9 cellular contexts compared by ENCODE assay signal in genomic region chr11:32887732-32888710, GRCh38. TPM values are rescaled to one million over a fixed set of nuclear protein-coding genes. Genes with fewer than 3 reads are reported as not detected.
A peak's percentile ranks its signal among the peaks of the same experiment; 100 is the strongest.
DNase-seq lines count a peak whose midpoint lies in the region; ATAC-seq, FAIRE-seq and TF ChIP-seq lines count a peak whose summit lies in the region.
"Not testable (repeated sequence)": the region's sequence is repeated elsewhere in the genome, so short reads cannot be mapped to it uniquely, and the experiment has no call there.
"Had no signal": no experiment of that assay in that cellular context is flagged by ENCODE, and none has a peak within 500 bp of the region (broad histone marks: within the 10 kb centered on the region; RNA-seq: fewer than 3 reads in every experiment).

No MANE protein-coding gene starts in this region.

- WGBS in K562 (ENCODE audit: insufficient coverage, low coverage, missing lambda C conversion rate): 74% methylated on average over 30 of the region's 37 CpGs

- not testable (repeated sequence) for FAIRE-seq in K562 (lab: Jason Lieb, UNC); kidney (lab: Jason Lieb, UNC)

- not testable (repeated sequence) for TF ChIP-seq CTCF in HEK293 (tag by site-specific recombination; IDR thresholded peaks at IDR 0.05); PC-9 (conservative IDR thresholded peaks at IDR 0.05); K562 (IDR thresholded peaks at IDR 0.05 in 2 of 3, conservative IDR thresholded peaks at IDR 0.05 in 1 of 3; ENCODE audit: insufficient read depth in 2 of 3, low read depth in 1 of 3, low read length in 3 of 3); kidney (IDR thresholded peaks at IDR 0.05; ENCODE audit: borderline replicate concordance, extremely low read depth, insufficient read depth); nephron progenitor cell (IDR thresholded peaks at IDR 0.05); neural progenitor cell (IDR thresholded peaks at IDR 0.05)

- H3K9me3 Mint-ChIP-seq in nephron progenitor cell: peaks cover 44% of the 10 kb centered on the region
- H3K9me3 Mint-ChIP-seq in neural progenitor cell: peaks cover 11% of the 10 kb centered on the region

- not testable (repeated sequence) for BruUV-seq in PC-9 (replicated peaks; lab: Mats Ljungman, UMichigan); K562 (replicated peaks; lab: Mats Ljungman, UMichigan)

- TF ChIP-seq EP300 in K562 (IDR thresholded peaks at IDR 0.05; ENCODE audit: low read length): not testable (repeated sequence)

- H3K27me3 ChIP-seq in PC-9 (ENCODE audit: insufficient read depth, low read depth); K562 (ENCODE audit: control insufficient read depth in 2 of 2, insufficient read depth in 2 of 2, low read length in 2 of 2); neural progenitor cell: not testable (repeated sequence)

- H3K9ac ChIP-seq in K562 (ENCODE audit: insufficient read depth in 1 of 2, low read depth in 2 of 2, low read length in 2 of 2); kidney (ENCODE audit: low read length in 2 of 2); neural progenitor cell: not testable (repeated sequence)

- not testable (repeated sequence) for H3K4me3 Mint-ChIP-seq in nephron progenitor cell
- peak overlapping the region; percentile 53 for H3K4me3 Mint-ChIP-seq in neural progenitor cell

- POLR2A ChIA-PET in HEK293 (lab: Yijun Ruan, JAX); PC-9 (lab: Charles Lee; ENCODE audit: unreplicated experiment); K562 (lab: Yijun Ruan, JAX): not testable (repeated sequence)

- DNase-seq in PC-9; K562 (ENCODE audit: extremely low read depth in 1 of 4, low spot score in 3 of 4); nephron progenitor cell; neural progenitor cell (ENCODE audit: low spot score): not testable (repeated sequence)
- DNase-seq in kidney: peak; percentile 75

- H3K9me1 ChIP-seq in K562 (ENCODE audit: control insufficient read depth, insufficient read depth, low read length): not testable (repeated sequence)

- CTCF ChIA-PET in HEK293 (lab: Yijun Ruan, JAX): interaction anchor here (0.7 kb wide), 1 partner anchor 18 kb away, joined by 3 read pairs; no protein-coding TSS in a partner anchor
- CTCF ChIA-PET in PC-9 (lab: Charles Lee); K562 (lab: Yijun Ruan, JAX; ENCODE audit: low intra/inter-chr PET ratio): not testable (repeated sequence)

- H3K27me3 Mint-ChIP-seq in nephron progenitor cell (ENCODE audit: low read depth, poor library complexity); neural progenitor cell (ENCODE audit: insufficient read depth, low read depth): not testable (repeated sequence)

- not testable (repeated sequence) for H3K36me3 ChIP-seq in HEK293 (ENCODE audit: control insufficient read depth in 2 of 2, insufficient read depth in 1 of 2, low read length in 2 of 2); PC-9 (ENCODE audit: low read depth); K562 (ENCODE audit: control insufficient read depth, insufficient read depth, low read length); kidney (ENCODE audit: control insufficient read depth in 1 of 2, insufficient read depth in 2 of 2, low read length in 2 of 2); neural progenitor cell

- H3K9me3 ChIP-seq in HEK293 (ENCODE audit: control insufficient read depth, insufficient read depth, low read depth, low read length); PC-9 (ENCODE audit: insufficient read depth, low read depth); K562 (replicated peaks; ENCODE audit: control insufficient read depth, insufficient read depth, low read depth, low read length); kidney (ENCODE audit: control insufficient read depth in 1 of 2, low read length in 2 of 2); neural progenitor cell (ENCODE audit: low read depth): not testable (repeated sequence)

- not testable (repeated sequence) for H2AFZ ChIP-seq in PC-9; K562 (ENCODE audit: low read depth, low read length); neural progenitor cell (replicated peaks)

- H3K4me2 ChIP-seq in PC-9: peak overlapping the region; percentile 25; the same call in 1 of the 2 replicates
- H3K4me2 ChIP-seq in K562 (ENCODE audit: insufficient read depth, low read length); neural progenitor cell: not testable (repeated sequence)

- in situ Hi-C loops in K562 (cut with MboI): not testable (repeated sequence)

- not testable (repeated sequence) for H3K4me3 ChIP-seq in HEK293 (ENCODE audit: low read depth, low read length); PC-9; K562; kidney (ENCODE audit: low read length in 2 of 2); neural progenitor cell

- TF ChIP-seq POLR2A in K562 (conservative IDR thresholded peaks at IDR 0.05): not testable (repeated sequence)

- peaks cover 34% of the 10 kb centered on the region for H3K4me1 Mint-ChIP-seq in nephron progenitor cell
- H3K4me1 Mint-ChIP-seq in neural progenitor cell: peaks cover 24% of the 10 kb centered on the region

- not testable (repeated sequence) for H3K9me2 ChIP-seq in PC-9 (ENCODE audit: insufficient read depth)

- H3K27ac ChIP-seq in HEK293 (ENCODE audit: extremely low read depth, low read depth, low read length); PC-9; K562 (ENCODE audit: extremely low read depth, low read depth, low read length); kidney (ENCODE audit: low read depth in 2 of 2, low read length in 2 of 2); neural progenitor cell: not testable (repeated sequence)

- not testable (repeated sequence) for ATAC-seq in K562

- peak overlapping the region; percentile 42 for H3K27ac Mint-ChIP-seq in nephron progenitor cell
- H3K27ac Mint-ChIP-seq in neural progenitor cell: not testable (repeated sequence)

- peaks cover 21% of the 10 kb centered on the region for H3K36me3 Mint-ChIP-seq in nephron progenitor cell (ENCODE audit: low read depth)
- H3K36me3 Mint-ChIP-seq in neural progenitor cell: not testable (repeated sequence)

- H3F3A ChIP-seq in PC-9 (ENCODE audit: insufficient read depth, low read depth) (peaks cover 21% of the 10 kb centered on the region; the same call in 1 of the 2 replicates), neural progenitor cell (ENCODE audit: low read depth) (peaks cover 22% of the 10 kb centered on the region)

- H3K79me2 ChIP-seq in PC-9 (ENCODE audit: low read depth) (0 out of 2 replicates have a peak, but pooled peaks cover 11% of the 10 kb centered on the region), K562 (ENCODE audit: control insufficient read depth, insufficient read depth, low read length) (peaks cover 12% of the 10 kb centered on the region; the same call in 1 of the 3 replicates), neural progenitor cell (ENCODE audit: low read depth) (peaks cover 17% of the 10 kb centered on the region)

- TF ChIP-seq RAD21 in K562 (CRISPR knock-in tag; conservative IDR thresholded peaks at IDR 0.05 in 1 of 2, IDR thresholded peaks at IDR 0.05 in 1 of 2): not testable (repeated sequence)

- intact Hi-C loops in PC-9 (cut with micrococcal nuclease; ENCODE audit: unreplicated experiment); kidney (cut with DNase I): not testable (repeated sequence)
- intact Hi-C loops in K562 (cut with micrococcal nuclease): loop anchor here (10.0 kb wide), 1 partner anchor 77 kb away; no protein-coding TSS in a partner anchor

- H3K4me1 ChIP-seq in HEK293 (ENCODE audit: control insufficient read depth, insufficient read depth, low read length); kidney (ENCODE audit: control insufficient read depth in 1 of 2, insufficient read depth in 1 of 2, low read depth in 1 of 2, low read length in 2 of 2): not testable (repeated sequence)
- peaks cover 20% of the 10 kb centered on the region for H3K4me1 ChIP-seq in PC-9 (replicated peaks; ENCODE audit: insufficient read depth)
- H3K4me1 ChIP-seq in K562 (replicated peaks in 1 of 2; ENCODE audit: control insufficient read depth in 2 of 2, insufficient read depth in 2 of 2, low read length in 2 of 2): peaks cover 3 to 10% of the 10 kb centered on the region in 2 experiments; a peak in 3 of 5 replicates
- peaks cover 15% of the 10 kb centered on the region for H3K4me1 ChIP-seq in neural progenitor cell

- H4K20me1 ChIP-seq in PC-9 (ENCODE audit: insufficient read depth); K562 (replicated peaks; ENCODE audit: control insufficient read depth, insufficient read depth, low read length); neural progenitor cell (ENCODE audit: low read depth): not testable (repeated sequence)

RNA-seq across cellular contexts. Expression of gene QSER1, which starts 4.6 kb away (rescaled TPM):
- total RNA-seq in PC-9 (2021) (39.6 and 60.2 TPM in 2 replicates), K562 (2014; rRNA removed) (15.9 and 20.5 TPM in 2 replicates), K562 (2014; rRNA removed; fragmentation: Illumina TruSeq; extraction: Trizol) (22.3 and 24.1 TPM in 2 replicates), K562 (2015; rRNA removed; fragmentation: Illumina TruSeq; extraction: Trizol) (25.1 and 27.3 TPM in 2 replicates), K562 (2021) (32.2 and 33.6 TPM in 2 replicates), kidney (27.4 TPM), neural progenitor cell (ENCODE audit: low replicate concordance) (49.4 and 79.2 TPM in 2 replicates)
- 32.1 and 121 TPM in 2 replicates for total RNA-seq in K562 (2011; cell fraction: chromatin; rRNA removed; ENCODE audit: low replicate concordance)
- total RNA-seq in K562 (2011; cell fraction: nucleolus; rRNA removed): 11.8 and 23.8 TPM in 2 replicates
- total RNA-seq in K562 (2011; cell fraction: nucleoplasm; rRNA removed): 41.5 and 59.2 TPM in 2 replicates
- polyA plus RNA-seq in K562 (2011; rRNA removed) (17.2 and 24.9 TPM in 2 replicates), K562 (2014; fragmentation: Illumina TruSeq; extraction: Trizol) (24.6 and 30.0 TPM in 2 replicates), K562 (2014; fragmentation: Nextera tagmentation; extraction: Ambion mirVana) (1 to 10 TPM; 5.8 to 7.2 TPM), K562 (2014; rRNA removed) (13.2 and 15.1 TPM in 2 replicates), kidney (ENCODE audit: insufficient read depth, low read depth, low replicate concordance) (2.8 TPM)
- polyA plus RNA-seq in K562 (2011; cell fraction: cytosol; rRNA removed): 7.6 and 13.8 TPM in 2 replicates
- 18.5 and 23.8 TPM in 2 replicates for polyA plus RNA-seq in K562 (2011; cell fraction: nucleus; rRNA removed)
- polyA plus RNA-seq in K562 (2012): 15.9 and 16.3 TPM in 2 replicates
- 76.5 and 106 TPM in 2 replicates for polyA minus RNA-seq in K562 (2011; rRNA and poly(A)+ RNA removed)
- 36.0 and 41.8 TPM in 2 replicates for polyA minus RNA-seq in K562 (2011; cell fraction: cytosol; rRNA and poly(A)+ RNA removed)
- polyA minus RNA-seq in K562 (2011; cell fraction: nucleus; rRNA and poly(A)+ RNA removed): 23.3 and 38.8 TPM in 2 replicates

RNA-seq across cellular contexts. Expression of gene PRRG4, which starts 58.3 kb away (rescaled TPM):
- total RNA-seq in PC-9 (2021) (11.5 and 11.9 TPM in 2 replicates), K562 (2014; rRNA removed) (not detected in 2 replicates), K562 (2014; rRNA removed; fragmentation: Illumina TruSeq; extraction: Trizol) (not detected in 2 replicates), K562 (2015; rRNA removed; fragmentation: Illumina TruSeq; extraction: Trizol) (not detected in 2 replicates), K562 (2021) (not detected in 2 replicates), kidney (18.4 TPM), neural progenitor cell (ENCODE audit: low replicate concordance) (0.06 and 0.19 TPM in 2 replicates)
- not detected in 2 replicates for total RNA-seq in K562 (2011; cell fraction: chromatin; rRNA removed; ENCODE audit: low replicate concordance)
- total RNA-seq in K562 (2011; cell fraction: nucleolus; rRNA removed): not detected in 2 replicates
- total RNA-seq in K562 (2011; cell fraction: nucleoplasm; rRNA removed): not detected in 2 replicates
- polyA plus RNA-seq in K562 (2011; rRNA removed) (not detected in 2 replicates), K562 (2014; fragmentation: Illumina TruSeq; extraction: Trizol) (not detected in 2 replicates), K562 (2014; fragmentation: Nextera tagmentation; extraction: Ambion mirVana) (not detected), K562 (2014; rRNA removed) (not detected in 2 replicates), kidney (ENCODE audit: insufficient read depth, low read depth, low replicate concordance) (6.4 TPM)
- polyA plus RNA-seq in K562 (2011; cell fraction: cytosol; rRNA removed): not detected in 2 replicates
- polyA plus RNA-seq in K562 (2011; cell fraction: nucleus; rRNA removed): not detected in 2 replicates
- polyA plus RNA-seq in K562 (2012): not detected in 2 replicates
- not detected in 2 replicates for polyA minus RNA-seq in K562 (2011; rRNA and poly(A)+ RNA removed)
- 0.27 TPM in 1 of 2 replicates, not detected in the other for polyA minus RNA-seq in K562 (2011; cell fraction: cytosol; rRNA and poly(A)+ RNA removed)
- polyA minus RNA-seq in K562 (2011; cell fraction: nucleus; rRNA and poly(A)+ RNA removed): not detected in 2 replicates
- total RNA-seq: CD4-positive, alpha-beta memory T cell had no signal
- polyA plus RNA-seq: AG04450; CD4-positive, alpha-beta memory T cell; CD8-positive, alpha-beta memory T cell had no signal

Comparison
In these comparisons a context has a peak if more than half of its experiments do, and no peak if none do; other contexts are left out.
1. RNA of gene PRRG4, which starts 58.3 kb away (total RNA-seq): 18.4 TPM in kidney (single experiment) and 11.5 to 11.9 TPM in PC-9; 0.06 to 0.19 TPM in neural progenitor cell and not detected in K562; every median in the first group is over 10 times any median in the second.